ENCODE assay signal across 20 cellular contexts in genomic region chr2:178917555-178917954, GRCh38.
"Had no signal": no experiment of that assay in that cellular context is flagged by ENCODE, and none has a peak within 500 bp of the region (broad histone marks: within the 10 kb centered on the region; RNA-seq: fewer than 3 reads in every experiment).

No MANE protein-coding gene starts in this region.

- H3K27ac ChIP-seq: vagina, VCaP had no signal

- H3K4me3 ChIP-seq: lung, smooth muscle cell, vagina had no signal

- H3K36me3 ChIP-seq: vagina had no signal

- DNase-seq: activated CD4-positive, alpha-beta T cell treated with anti-CD3 and anti-CD28 coated beads, Interleukin-2, amount 10 ng/mL, durations not matched to agents 7 days and 5 days; activated CD8-positive, alpha-beta T cell treated with anti-CD3 and anti-CD28 coated beads for 36 hours; aorta; central memory CD4-positive, alpha-beta T cell; effector memory CD8-positive, alpha-beta T cell; foreskin melanocyte; kidney; naive thymus-derived CD4-positive, alpha-beta T cell; stimulated activated CD4-positive, alpha-beta T cell treated with anti-CD3 and anti-CD28 coated beads, Interleukin-15, amount 100 ng/mL, for 24 hours; trophoblast cell had no signal

- ATAC-seq: activated CD4-positive, CD25-positive, alpha-beta regulatory T cell treated with anti-CD3 and anti-CD28 coated beads, Interleukin-2, amount 50 U/mL, for 24 hours; activated CD8-positive, alpha-beta T cell treated with anti-CD3 and anti-CD28 coated beads for 36 hours; activated naive CD4-positive, alpha-beta T cell treated with anti-CD3 and anti-CD28 coated beads, Interleukin-2, amount 50 U/mL, for 72 hours; effector memory CD8-positive, alpha-beta T cell; esophagus mucosa; left lobe of liver; naive thymus-derived CD4-positive, alpha-beta T cell; sciatic nerve; stimulated activated memory B cell treated with anti-CD40 and anti-IgM and Interleukin-4, amounts not matched to agents 10 μg/mL and 1 μg/mL and 100 μg/mL, for 72 hours had no signal

- H3K27me3 ChIP-seq: vagina had no signal

- H3K9me3 ChIP-seq: vagina had no signal

- H3K4me1 ChIP-seq: vagina had no signal
